ENCODE assay signal across 24 cellular contexts in genomic region chr4:77342170-77342810, GRCh38.
DNase-seq lines count a peak whose midpoint lies in the region; ATAC-seq and TF ChIP-seq lines count a peak whose summit lies in the region.
"Had no signal": no experiment of that assay in that cellular context is flagged by ENCODE, and none has a peak within 500 bp of the region (broad histone marks: within the 10 kb centered on the region; RNA-seq: fewer than 3 reads in every experiment).

No MANE protein-coding gene starts in this region.

- no peaks in the 10 kb centered on the region for H3K27me3 ChIP-seq in neural progenitor cell
- H3K27me3 ChIP-seq in left ventricle myocardium inferior (ENCODE audit: low read depth): peaks cover 4% of the 10 kb centered on the region

- H3K4me3 ChIP-seq in neural progenitor cell: no peak overlapping the region
- no peak overlapping the region for H3K4me3 ChIP-seq in left ventricle myocardium inferior

- DNase-seq in activated CD8-positive, alpha-beta T cell treated with anti-CD3 and anti-CD28 coated beads for 36 hours: no peak
- DNase-seq in activated CD8-positive, alpha-beta T cell treated with anti-CD3 and anti-CD28 coated beads, Interleukin-2, amount 10 ng/mL, durations not matched to agents 7 days and 5 days: no peak
- DNase-seq in HT1080 (ENCODE audit: low read depth) (peak; percentile 32), neural progenitor cell (ENCODE audit: low spot score) (no peak), OCI-M2 (lab: John Stamatoyannopoulos, UW; ENCODE audit: unreplicated experiment) (no peak), left ventricle myocardium inferior (no peak)
- DNase-seq in activated T-cell treated with anti-CD3 and anti-CD28 coated beads, Interleukin-2, amount 50 U/mL, for 24 hours: no peak
- DNase-seq: CD4-positive, CD25-positive, alpha-beta regulatory T cell; COR-L47; GF-D8; IMR-90; MM.1S; NCI-H1105 treated with DMSO at 0.1 percent for 48 hours; NCI-H1694; NCI-H2081 treated with DMSO at 0.1 percent for 48 hours; NCI-H226; NCI-H524; NCI-H82; PC-3; RPMI8226; SHP77 treated with DMSO at 0.1 percent for 48 hours; SK-N-SH had no signal

- H3K36me3 Mint-ChIP-seq in activated CD8-positive, alpha-beta T cell treated with anti-CD3 and anti-CD28 coated beads for 36 hours (ENCODE audit: low read depth): no peaks in the 10 kb centered on the region
- H3K36me3 Mint-ChIP-seq in activated CD8-positive, alpha-beta T cell treated with anti-CD3 and anti-CD28 coated beads, Interleukin-2, amount 10 ng/mL, durations not matched to agents 7 days and 5 days (ENCODE audit: low read depth): no peaks in the 10 kb centered on the region
- H3K36me3 Mint-ChIP-seq in brain (peaks cover 13% of the 10 kb centered on the region), neural progenitor cell (no peaks in the 10 kb centered on the region)
- no peaks in the 10 kb centered on the region for H3K36me3 Mint-ChIP-seq in activated T-cell treated with anti-CD3 and anti-CD28 coated beads, Interleukin-2, amount 50 U/mL, for 24 hours (ENCODE audit: low read depth)
- H3K36me3 Mint-ChIP-seq: CD4-positive, CD25-positive, alpha-beta regulatory T cell had no signal

- no peak overlapping the region for H3K27ac ChIP-seq in neural progenitor cell
- H3K27ac ChIP-seq in left ventricle myocardium inferior (replicated peaks): no peak overlapping the region

- no peaks in the 10 kb centered on the region for H4K20me1 ChIP-seq in neural progenitor cell (ENCODE audit: low read depth)

- H3K27me3 Mint-ChIP-seq in activated CD8-positive, alpha-beta T cell treated with anti-CD3 and anti-CD28 coated beads for 36 hours: peaks cover 11% of the 10 kb centered on the region
- H3K27me3 Mint-ChIP-seq in activated CD8-positive, alpha-beta T cell treated with anti-CD3 and anti-CD28 coated beads, Interleukin-2, amount 10 ng/mL, durations not matched to agents 7 days and 5 days (ENCODE audit: low read depth): peaks cover 7% of the 10 kb centered on the region
- H3K27me3 Mint-ChIP-seq in brain (peaks cover 14% of the 10 kb centered on the region), neural progenitor cell (ENCODE audit: insufficient read depth, low read depth) (peaks cover 3% of the 10 kb centered on the region)
- H3K27me3 Mint-ChIP-seq in activated T-cell treated with anti-CD3 and anti-CD28 coated beads, Interleukin-2, amount 50 U/mL, for 24 hours: peaks cover 39% of the 10 kb centered on the region

- ATAC-seq in activated CD8-positive, alpha-beta T cell treated with anti-CD3 and anti-CD28 coated beads for 36 hours: no peak
- no peak for ATAC-seq in activated CD8-positive, alpha-beta T cell treated with anti-CD3 and anti-CD28 coated beads, Interleukin-2, amount 10 ng/mL, durations not matched to agents 7 days and 5 days
- ATAC-seq: PC-3 had no signal

- no peaks in the 10 kb centered on the region for H3F3A ChIP-seq in neural progenitor cell (ENCODE audit: low read depth)

- no peak overlapping the region for H3K4me2 ChIP-seq in neural progenitor cell
- H3K4me2 ChIP-seq: SK-N-SH had no signal

- TF ChIP-seq CTCF in activated CD8-positive, alpha-beta T cell treated with anti-CD3 and anti-CD28 coated beads for 36 hours (IDR thresholded peaks at IDR 0.05): no peak
- TF ChIP-seq CTCF in brain (conservative IDR thresholded peaks at IDR 0.05): no peak
- no peak for TF ChIP-seq CTCF in neural progenitor cell (IDR thresholded peaks at IDR 0.05)
- TF ChIP-seq CTCF in left ventricle myocardium inferior (IDR thresholded peaks at IDR 0.05; ENCODE audit: borderline replicate concordance): no peak

- H3K4me3 Mint-ChIP-seq in activated CD8-positive, alpha-beta T cell treated with anti-CD3 and anti-CD28 coated beads for 36 hours: no peak overlapping the region
- no peak overlapping the region for H3K4me3 Mint-ChIP-seq in activated CD8-positive, alpha-beta T cell treated with anti-CD3 and anti-CD28 coated beads, Interleukin-2, amount 10 ng/mL, durations not matched to agents 7 days and 5 days
- H3K4me3 Mint-ChIP-seq in brain (no peak overlapping the region), neural progenitor cell (no peak overlapping the region)
- H3K4me3 Mint-ChIP-seq in activated T-cell treated with anti-CD3 and anti-CD28 coated beads, Interleukin-2, amount 50 U/mL, for 24 hours: no peak overlapping the region
- H3K4me3 Mint-ChIP-seq: B cell; CD4-positive, CD25-positive, alpha-beta regulatory T cell had no signal

- peaks cover 14% of the 10 kb centered on the region for H3K9me3 Mint-ChIP-seq in activated CD8-positive, alpha-beta T cell treated with anti-CD3 and anti-CD28 coated beads for 36 hours
- peaks cover 7% of the 10 kb centered on the region for H3K9me3 Mint-ChIP-seq in activated CD8-positive, alpha-beta T cell treated with anti-CD3 and anti-CD28 coated beads, Interleukin-2, amount 10 ng/mL, durations not matched to agents 7 days and 5 days (ENCODE audit: insufficient read depth)
- H3K9me3 Mint-ChIP-seq in brain (peaks cover 25 to 41% (median 34%) of the 10 kb centered on the region in 5 experiments), neural progenitor cell (peaks cover 21% of the 10 kb centered on the region)
- H3K9me3 Mint-ChIP-seq in activated T-cell treated with anti-CD3 and anti-CD28 coated beads, Interleukin-2, amount 50 U/mL, for 24 hours: peaks cover 27% of the 10 kb centered on the region

- H3K36me3 ChIP-seq in neural progenitor cell: no peaks in the 10 kb centered on the region
- H3K36me3 ChIP-seq in left ventricle myocardium inferior: no peaks in the 10 kb centered on the region

- H3K4me1 ChIP-seq in neural progenitor cell (no peaks in the 10 kb centered on the region), left ventricle myocardium inferior (no peaks in the 10 kb centered on the region)

- no peaks in the 10 kb centered on the region for H3K9me3 ChIP-seq in neural progenitor cell (ENCODE audit: low read depth)
- H3K9me3 ChIP-seq in left ventricle myocardium inferior (replicated peaks): peaks cover 27% of the 10 kb centered on the region
- H3K9me3 ChIP-seq: SK-N-SH had no signal

- peak overlapping the region; percentile 2 for H2AFZ ChIP-seq in neural progenitor cell (replicated peaks)

- H3K9ac ChIP-seq in neural progenitor cell: no peak overlapping the region
- H3K9ac ChIP-seq: SK-N-SH had no signal

- no peaks in the 10 kb centered on the region for H3K4me1 Mint-ChIP-seq in activated CD8-positive, alpha-beta T cell treated with anti-CD3 and anti-CD28 coated beads for 36 hours (ENCODE audit: low read depth)
- H3K4me1 Mint-ChIP-seq in activated CD8-positive, alpha-beta T cell treated with anti-CD3 and anti-CD28 coated beads, Interleukin-2, amount 10 ng/mL, durations not matched to agents 7 days and 5 days (ENCODE audit: low read depth): no peaks in the 10 kb centered on the region
- H3K4me1 Mint-ChIP-seq in brain (no peaks in the 10 kb centered on the region), neural progenitor cell (no peaks in the 10 kb centered on the region)
- H3K4me1 Mint-ChIP-seq in activated T-cell treated with anti-CD3 and anti-CD28 coated beads, Interleukin-2, amount 50 U/mL, for 24 hours (ENCODE audit: low read depth): no peaks in the 10 kb centered on the region
- H3K4me1 Mint-ChIP-seq: B cell; CD4-positive, CD25-positive, alpha-beta regulatory T cell had no signal

- H3K27ac Mint-ChIP-seq in activated CD8-positive, alpha-beta T cell treated with anti-CD3 and anti-CD28 coated beads for 36 hours: peak overlapping the region; percentile 6
- no peak overlapping the region for H3K27ac Mint-ChIP-seq in activated CD8-positive, alpha-beta T cell treated with anti-CD3 and anti-CD28 coated beads, Interleukin-2, amount 10 ng/mL, durations not matched to agents 7 days and 5 days
- peak overlapping the region in 3 of 5 experiments; percentile 40 to 86 (median 53) for H3K27ac Mint-ChIP-seq in brain
- H3K27ac Mint-ChIP-seq in neural progenitor cell: no peak overlapping the region
- no peak overlapping the region for H3K27ac Mint-ChIP-seq in activated T-cell treated with anti-CD3 and anti-CD28 coated beads, Interleukin-2, amount 50 U/mL, for 24 hours
- H3K27ac Mint-ChIP-seq: B cell; CD4-positive, CD25-positive, alpha-beta regulatory T cell had no signal

- CTCF ChIA-PET in activated CD8-positive, alpha-beta T cell treated with anti-CD3 and anti-CD28 coated beads for 36 hours (lab: Charles Lee): no interaction called here
- CTCF ChIA-PET in activated CD8-positive, alpha-beta T cell treated with anti-CD3 and anti-CD28 coated beads, Interleukin-2, amount 10 ng/mL, durations not matched to agents 7 days and 5 days (lab: Charles Lee): no interaction called here

- intact Hi-C loops in activated CD8-positive, alpha-beta T cell treated with anti-CD3 and anti-CD28 coated beads for 36 hours (cut with micrococcal nuclease): no loop called here
- intact Hi-C loops in left ventricle myocardium inferior (cut with micrococcal nuclease): no loop called here

- H3K79me2 ChIP-seq in neural progenitor cell (ENCODE audit: low read depth): no peaks in the 10 kb centered on the region

- POLR2A ChIA-PET in activated CD8-positive, alpha-beta T cell treated with anti-CD3 and anti-CD28 coated beads for 36 hours (lab: Charles Lee): no interaction called here
- POLR2A ChIA-PET in activated CD8-positive, alpha-beta T cell treated with anti-CD3 and anti-CD28 coated beads, Interleukin-2, amount 10 ng/mL, durations not matched to agents 7 days and 5 days (lab: Charles Lee): no interaction called here

Comparison
In these comparisons a context has a peak if more than half of its experiments do, and no peak if none do; other contexts are left out.
1. H3K27ac Mint-ChIP-seq: peak in activated CD8-positive, alpha-beta T cell treated with anti-CD3 and anti-CD28 coated beads for 36 hours (single experiment) and brain (3 of 5); none in activated CD8-positive, alpha-beta T cell treated with anti-CD3 and anti-CD28 coated beads, Interleukin-2, amount 10 ng/mL, durations not matched to agents 7 days and 5 days (single experiment), neural progenitor cell (single experiment) and activated T-cell treated with anti-CD3 and anti-CD28 coated beads, Interleukin-2, amount 50 U/mL, for 24 hours (single experiment).